17 cellular contexts compared by ENCODE assay signal in genomic region chr13:84430441-84430840, GRCh38.
A peak's percentile ranks its signal among the peaks of the same experiment; 100 is the strongest.
DNase-seq lines count a peak whose midpoint lies in the region; ATAC-seq and TF ChIP-seq lines count a peak whose summit lies in the region.
"Had no signal": no experiment of that assay in that cellular context is flagged by ENCODE, and none has a peak within 500 bp of the region (broad histone marks: within the 10 kb centered on the region; RNA-seq: fewer than 3 reads in every experiment).

No MANE protein-coding gene starts in this region.

- no peak for ATAC-seq in activated CD8-positive, alpha-beta memory T cell treated with anti-CD3 and anti-CD28 coated beads, Interleukin-2, amount 10 ng/mL, durations not matched to agents 7 days and 5 days
- ATAC-seq: activated CD4-positive, alpha-beta T cell treated with anti-CD3 and anti-CD28 coated beads for 36 hours; gastrocnemius medialis; left lung; sciatic nerve had no signal

- H3K27me3 ChIP-seq in adrenal gland: no peaks in the 10 kb centered on the region
- H3K27me3 ChIP-seq: gastrocnemius medialis, left lung, ovary had no signal

- CTCF ChIA-PET in activated CD8-positive, alpha-beta memory T cell treated with anti-CD3 and anti-CD28 coated beads, Interleukin-2, amount 10 ng/mL, durations not matched to agents 7 days and 5 days (lab: Charles Lee): no interaction called here

- no peaks in the 10 kb centered on the region for H3K4me1 ChIP-seq in adrenal gland (replicated peaks in 1 of 2)
- H3K4me1 ChIP-seq: gastrocnemius medialis, left lung had no signal

- H3K27me3 Mint-ChIP-seq in activated CD8-positive, alpha-beta memory T cell treated with anti-CD3 and anti-CD28 coated beads, Interleukin-2, amount 10 ng/mL, durations not matched to agents 7 days and 5 days: no peaks in the 10 kb centered on the region
- H3K27me3 Mint-ChIP-seq: activated CD4-positive, alpha-beta T cell treated with anti-CD3 and anti-CD28 coated beads for 36 hours; CD4-positive, alpha-beta T cell; dendritic cell treated with granulocyte-macrophage colony-stimulating factor and Interleukin-4, amounts not matched to agents 40 ng/mL and 50 ng/mL, for 4 days had no signal

- H3K4me3 Mint-ChIP-seq in activated CD8-positive, alpha-beta memory T cell treated with anti-CD3 and anti-CD28 coated beads, Interleukin-2, amount 10 ng/mL, durations not matched to agents 7 days and 5 days: no peak overlapping the region
- H3K4me3 Mint-ChIP-seq: activated CD4-positive, alpha-beta T cell treated with anti-CD3 and anti-CD28 coated beads for 36 hours; CD4-positive, alpha-beta T cell; dendritic cell treated with granulocyte-macrophage colony-stimulating factor and Interleukin-4, amounts not matched to agents 40 ng/mL and 50 ng/mL, for 4 days had no signal

- peaks cover 4% of the 10 kb centered on the region for H3K9me3 Mint-ChIP-seq in activated CD8-positive, alpha-beta memory T cell treated with anti-CD3 and anti-CD28 coated beads, Interleukin-2, amount 10 ng/mL, durations not matched to agents 7 days and 5 days (ENCODE audit: low read depth)

- H3K9me3 ChIP-seq in adrenal gland (replicated peaks in 1 of 3): no peaks in the 10 kb centered on the region
- H3K9me3 ChIP-seq: gastrocnemius medialis, ovary had no signal

- no peak overlapping the region for H3K4me3 ChIP-seq in adrenal gland
- H3K4me3 ChIP-seq: gastrocnemius medialis, left lung, ovary had no signal

- H3K27ac Mint-ChIP-seq in activated CD8-positive, alpha-beta memory T cell treated with anti-CD3 and anti-CD28 coated beads, Interleukin-2, amount 10 ng/mL, durations not matched to agents 7 days and 5 days: no peak overlapping the region
- H3K27ac Mint-ChIP-seq: activated CD4-positive, alpha-beta T cell treated with anti-CD3 and anti-CD28 coated beads for 36 hours; CD4-positive, alpha-beta T cell; dendritic cell treated with granulocyte-macrophage colony-stimulating factor and Interleukin-4, amounts not matched to agents 40 ng/mL and 50 ng/mL, for 4 days had no signal

- no peak for TF ChIP-seq POLR2A in adrenal gland (IDR thresholded peaks at IDR 0.05)

- H3K36me3 ChIP-seq in adrenal gland (replicated peaks in 1 of 2): no peaks in the 10 kb centered on the region
- H3K36me3 ChIP-seq: gastrocnemius medialis, left lung, ovary had no signal

- H3K36me3 Mint-ChIP-seq in activated CD8-positive, alpha-beta memory T cell treated with anti-CD3 and anti-CD28 coated beads, Interleukin-2, amount 10 ng/mL, durations not matched to agents 7 days and 5 days: no peaks in the 10 kb centered on the region

- intact Hi-C loops in adrenal gland (cut with DNase I): no loop called here

- WGBS in adrenal gland, 4 donors: 26 to 42% (median 35%) methylated on average over 4 of the region's 4 CpGs

- TF ChIP-seq CTCF in adrenal gland (IDR thresholded peaks at IDR 0.05): no peak

- H3K27ac ChIP-seq in adrenal gland: no peak overlapping the region
- H3K27ac ChIP-seq: gastrocnemius medialis, left lung, ovary had no signal

- H3K4me1 Mint-ChIP-seq in activated CD8-positive, alpha-beta memory T cell treated with anti-CD3 and anti-CD28 coated beads, Interleukin-2, amount 10 ng/mL, durations not matched to agents 7 days and 5 days: no peaks in the 10 kb centered on the region
- H3K4me1 Mint-ChIP-seq: activated CD4-positive, alpha-beta T cell treated with anti-CD3 and anti-CD28 coated beads for 36 hours had no signal

- DNase-seq in NCI-H82 (lab: John Stamatoyannopoulos, UW) (peak; percentile 50), NCI-H82 treated with DMSO at 0.1 percent for 48 hours (lab: John Stamatoyannopoulos, UW; ENCODE audit: unreplicated experiment) (no peak), NCI-H446 treated with DMSO at 0.1 percent for 48 hours (lab: John Stamatoyannopoulos, UW) (peak; percentile 3), dedifferentiated amniotic fluid mesenchymal stem cell (ENCODE audit: extremely low spot score) (peak; percentile 34), adrenal gland (no peak), DMS153 treated with DMSO at 0.1 percent for 48 hours (lab: John Stamatoyannopoulos, UW; ENCODE audit: unreplicated experiment) (no peak)
- no peak for DNase-seq in activated CD4-positive, alpha-beta T cell treated with anti-CD3 and anti-CD28 coated beads for 1 hour
- no peak for DNase-seq in activated CD8-positive, alpha-beta memory T cell treated with anti-CD3 and anti-CD28 coated beads, Interleukin-2, amount 10 ng/mL, durations not matched to agents 7 days and 5 days
- DNase-seq: activated CD4-positive, alpha-beta T cell treated with anti-CD3 and anti-CD28 coated beads for 36 hours; CD4-positive, alpha-beta T cell; gastrocnemius medialis; H7; left lung; ovary; SHP77 treated with DMSO at 0.1 percent for 48 hours had no signal

Comparison
In these comparisons a context has a peak if more than half of its experiments do, and no peak if none do; other contexts are left out.
1. DNase-seq: peak in NCI-H82 (single experiment), NCI-H446 treated with DMSO at 0.1 percent for 48 hours (single experiment) and dedifferentiated amniotic fluid mesenchymal stem cell (single experiment); none in NCI-H82 treated with DMSO at 0.1 percent for 48 hours (single experiment), activated CD4-positive, alpha-beta T cell treated with anti-CD3 and anti-CD28 coated beads for 1 hour (single experiment), activated CD8-positive, alpha-beta memory T cell treated with anti-CD3 and anti-CD28 coated beads, Interleukin-2, amount 10 ng/mL, durations not matched to agents 7 days and 5 days (single experiment), adrenal gland (0 of 7) and DMS153 treated with DMSO at 0.1 percent for 48 hours (single experiment).